In the genomic region with DNA sequence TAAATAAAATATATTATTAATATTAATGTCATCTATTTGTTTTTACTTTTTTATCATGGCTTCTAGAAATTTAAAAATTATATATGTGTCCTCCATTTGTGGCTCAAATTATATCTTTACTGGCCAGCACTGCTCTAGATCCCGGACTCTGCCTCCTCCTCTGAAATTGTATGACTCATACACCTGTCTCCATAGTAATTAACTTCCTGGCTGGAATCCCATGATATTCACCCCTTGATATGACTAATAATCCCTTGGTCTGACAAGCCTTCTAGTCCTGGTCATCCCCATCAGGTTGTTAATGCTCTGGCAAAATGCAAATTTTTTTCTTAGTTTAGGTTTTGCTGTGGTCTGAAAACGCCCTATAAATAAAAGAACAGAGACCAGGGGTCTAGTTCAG, we compare ENCODE assay signal across 16 cellular contexts.
A peak's percentile ranks its signal among the peaks of the same experiment; 100 is the strongest.
DNase-seq lines count a peak whose midpoint lies in the region; ATAC-seq, FAIRE-seq and TF ChIP-seq lines count a peak whose summit lies in the region.
"Had no signal": no experiment of that assay in that cellular context is flagged by ENCODE, and none has a peak within 500 bp of the region (broad histone marks: within the 10 kb centered on the region; RNA-seq: fewer than 3 reads in every experiment).

No MANE protein-coding gene starts in this region.

- H2AFZ ChIP-seq in HepG2 (ENCODE audit: low read length) (no peak overlapping the region), neural progenitor cell (replicated peaks) (no peak overlapping the region)
- H2AFZ ChIP-seq: parathyroid adenoma had no signal

- intact Hi-C loops in HepG2 (cut with micrococcal nuclease; ENCODE audit: unreplicated experiment) = loop anchor here (10.0 kb wide), 1 partner anchor 306 kb away; no protein-coding TSS in a partner anchor

- H3K4me3 Mint-ChIP-seq in neural progenitor cell = no peak overlapping the region

- no peak overlapping the region for H3K4me3 ChIP-seq in HepG2 (replicated peaks in 1 of 3; ENCODE audit: insufficient read depth in 1 of 3, low read depth in 2 of 3, low read length in 3 of 3)
- no peak overlapping the region for H3K4me3 ChIP-seq in neural progenitor cell

- H3K27ac ChIP-seq in HepG2 (ENCODE audit: extremely low read length, insufficient read depth, low read length) (no peak overlapping the region), neural progenitor cell (no peak overlapping the region)
- H3K27ac ChIP-seq: parathyroid adenoma had no signal

- no peaks in the 10 kb centered on the region for H3K4me1 Mint-ChIP-seq in neural progenitor cell

- no peak for TF ChIP-seq RAD21 in HepG2 (CRISPR knock-in tag; IDR thresholded peaks at IDR 0.05)

- no peak overlapping the region for H3K4me2 ChIP-seq in HepG2 (ENCODE audit: low read depth, low read length)
- no peak overlapping the region for H3K4me2 ChIP-seq in neural progenitor cell

- H3K9me3 ChIP-seq in HepG2 (ENCODE audit: low read length) (no peaks in the 10 kb centered on the region), neural progenitor cell (ENCODE audit: low read depth) (no peaks in the 10 kb centered on the region)

- no peaks in the 10 kb centered on the region for H3K27me3 Mint-ChIP-seq in neural progenitor cell (ENCODE audit: insufficient read depth, low read depth)

- TF ChIP-seq EP300 in HepG2 (IDR thresholded peaks at IDR 0.05; ENCODE audit: low read depth in 2 of 2, low read length in 2 of 2) (no peak), HepG2 (CRISPR knock-in tag; IDR thresholded peaks at IDR 0.05; ENCODE audit: borderline replicate concordance) (no peak)

- no peaks in the 10 kb centered on the region for H3F3A ChIP-seq in neural progenitor cell (ENCODE audit: low read depth)

- no peaks in the 10 kb centered on the region for H3K36me3 Mint-ChIP-seq in neural progenitor cell

- CTCF ChIA-PET in HepG2 (lab: Yijun Ruan, JAX; ENCODE audit: low intra/inter-chr PET ratio, low total read pairs) = no interaction called here

- H3K36me3 ChIP-seq in HepG2 (replicated peaks in 1 of 2; ENCODE audit: control insufficient read depth in 1 of 2, insufficient read depth in 2 of 2, low read length in 2 of 2) (no peaks in the 10 kb centered on the region; a peak in 1 of 5 replicates), neural progenitor cell (no peaks in the 10 kb centered on the region)

- H3K9ac ChIP-seq in HepG2 (ENCODE audit: insufficient read depth, low read depth, low read length) (no peak overlapping the region), neural progenitor cell (no peak overlapping the region)
- H3K9ac ChIP-seq: parathyroid adenoma had no signal

- ATAC-seq in HepG2 (no peak), HG02973 (IDR thresholded peaks at IDR 0.05; ENCODE audit: unreplicated experiment) (no peak)

- TF ChIP-seq CTCF in HepG2 (CRISPR knock-in tag; IDR thresholded peaks at IDR 0.05) (no peak), neural progenitor cell (IDR thresholded peaks at IDR 0.05) (no peak)

- BruUV-seq in HepG2 (replicated peaks; lab: Mats Ljungman, UMichigan) = no TSS peak

- H3K4me1 ChIP-seq in HepG2 (ENCODE audit: insufficient read depth, low read length) (peaks cover 71% of the 10 kb centered on the region), neural progenitor cell (no peaks in the 10 kb centered on the region)
- H3K4me1 ChIP-seq: parathyroid adenoma had no signal

- H4K20me1 ChIP-seq in HepG2 (ENCODE audit: insufficient read depth, low read length) = no peaks in the 10 kb centered on the region
- H4K20me1 ChIP-seq in neural progenitor cell (ENCODE audit: low read depth) = no peaks in the 10 kb centered on the region

- 93% methylated on average over 2 of the region's 2 CpGs for WGBS in HepG2 (ENCODE audit: low lambda C conversion rate)

- H3K79me2 ChIP-seq in HepG2 (ENCODE audit: insufficient read depth, low read length) = no peaks in the 10 kb centered on the region
- no peaks in the 10 kb centered on the region for H3K79me2 ChIP-seq in neural progenitor cell (ENCODE audit: low read depth)
- H3K79me2 ChIP-seq: parathyroid adenoma had no signal

- no peak overlapping the region for H3K27ac Mint-ChIP-seq in neural progenitor cell

- FAIRE-seq in HepG2 (lab: Jason Lieb, UNC) = no peak

- TF ChIP-seq POLR2A in HepG2 (IDR thresholded peaks at IDR 0.05; ENCODE audit: insufficient read depth in 1 of 2, low read depth in 2 of 2, low read length in 2 of 2) = no peak

- H3K27me3 ChIP-seq in HepG2 (ENCODE audit: control insufficient read depth in 1 of 2, insufficient read depth in 2 of 2, low read length in 2 of 2) = no peaks in the 10 kb centered on the region
- H3K27me3 ChIP-seq in neural progenitor cell = no peaks in the 10 kb centered on the region

- in situ Hi-C loops in HepG2 (cut with HindIII; ENCODE audit: extremely low pct_ligation_motif_present, low pct_unique_long_range_greater_than_20kb) = no loop called here

- peaks cover 6% of the 10 kb centered on the region for H3K9me3 Mint-ChIP-seq in neural progenitor cell

- DNase-seq in Daoy (ENCODE audit: low read depth) (peak; percentile 57), NCI-H1417 (lab: John Stamatoyannopoulos, UW) (peak in 2 of 3 experiments; percentile 23 to 71), dermis blood vessel endothelial cell (peak; percentile 87), HepG2 (ENCODE audit: low spot score) (peak; percentile 35), neural progenitor cell (ENCODE audit: low spot score) (no peak), H4 (ENCODE audit: low spot score) (no peak), NOMO-1 (lab: John Stamatoyannopoulos, UW; ENCODE audit: unreplicated experiment in 2 of 2) (no peak)
- DNase-seq: activated effector memory CD4-positive, alpha-beta T cell treated with anti-CD3 and anti-CD28 coated beads, Interleukin-2, amount 50 U/mL, for 16 hours; DND-41; effector CD4-positive, alpha-beta T cell; foreskin fibroblast; NCI-H345; stimulated activated CD4-positive, alpha-beta T cell treated with anti-CD3 and anti-CD28 coated beads, Interleukin-15, amount 100 ng/mL, for 24 hours; substantia nigra had no signal

- POLR2A ChIA-PET in HepG2 (lab: Yijun Ruan, JAX) = no interaction called here

TF ChIP-seq in HepG2, 621 proteins besides CTCF, POLR2A, EP300 and RAD21:
- TF ChIP-seq FOSL2 (CRISPR knock-in tag; IDR thresholded peaks at IDR 0.05) = peak; percentile 56
- no peak for TF ChIP-seq ZNF678 (CRISPR knock-in tag; IDR thresholded peaks at IDR 0.05)
- TF ChIP-seq, protein P1, sequence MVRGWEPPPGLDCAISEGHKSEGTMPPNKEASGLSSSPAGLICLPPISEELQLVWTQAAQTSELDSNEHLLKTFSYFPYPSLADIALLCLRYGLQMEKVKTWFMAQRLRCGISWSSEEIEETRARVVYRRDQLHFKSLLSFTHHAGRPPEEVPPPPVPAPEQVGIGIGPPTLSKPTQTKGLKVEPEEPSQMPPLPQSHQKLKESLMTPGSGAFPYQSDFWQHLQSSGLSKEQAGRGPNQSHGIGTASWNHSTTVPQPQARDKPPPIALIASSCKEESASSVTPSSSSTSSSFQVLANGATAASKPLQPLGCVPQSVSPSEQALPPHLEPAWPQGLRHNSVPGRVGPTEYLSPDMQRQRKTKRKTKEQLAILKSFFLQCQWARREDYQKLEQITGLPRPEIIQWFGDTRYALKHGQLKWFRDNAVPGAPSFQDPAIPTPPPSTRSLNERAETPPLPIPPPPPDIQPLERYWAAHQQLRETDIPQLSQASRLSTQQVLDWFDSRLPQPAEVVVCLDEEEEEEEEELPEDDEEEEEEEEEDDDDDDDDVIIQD (CRISPR knock-in tag; IDR thresholded peaks at IDR 0.05; ENCODE audit: low read depth) = peak; percentile 13; the same call in 1 of the 2 replicates
- no peak for TF ChIP-seq ZBTB7A (CRISPR knock-in tag; IDR thresholded peaks at IDR 0.05)

Comparison
In these comparisons a context has a peak if more than half of its experiments do, and no peak if none do; other contexts are left out.
1. DNase-seq: peak in Daoy (single experiment), NCI-H1417 (2 of 3), dermis blood vessel endothelial cell (single experiment) and HepG2 (single experiment); none in neural progenitor cell (single experiment), H4 (single experiment) and NOMO-1 (0 of 2).